In the genomic region with DNA sequence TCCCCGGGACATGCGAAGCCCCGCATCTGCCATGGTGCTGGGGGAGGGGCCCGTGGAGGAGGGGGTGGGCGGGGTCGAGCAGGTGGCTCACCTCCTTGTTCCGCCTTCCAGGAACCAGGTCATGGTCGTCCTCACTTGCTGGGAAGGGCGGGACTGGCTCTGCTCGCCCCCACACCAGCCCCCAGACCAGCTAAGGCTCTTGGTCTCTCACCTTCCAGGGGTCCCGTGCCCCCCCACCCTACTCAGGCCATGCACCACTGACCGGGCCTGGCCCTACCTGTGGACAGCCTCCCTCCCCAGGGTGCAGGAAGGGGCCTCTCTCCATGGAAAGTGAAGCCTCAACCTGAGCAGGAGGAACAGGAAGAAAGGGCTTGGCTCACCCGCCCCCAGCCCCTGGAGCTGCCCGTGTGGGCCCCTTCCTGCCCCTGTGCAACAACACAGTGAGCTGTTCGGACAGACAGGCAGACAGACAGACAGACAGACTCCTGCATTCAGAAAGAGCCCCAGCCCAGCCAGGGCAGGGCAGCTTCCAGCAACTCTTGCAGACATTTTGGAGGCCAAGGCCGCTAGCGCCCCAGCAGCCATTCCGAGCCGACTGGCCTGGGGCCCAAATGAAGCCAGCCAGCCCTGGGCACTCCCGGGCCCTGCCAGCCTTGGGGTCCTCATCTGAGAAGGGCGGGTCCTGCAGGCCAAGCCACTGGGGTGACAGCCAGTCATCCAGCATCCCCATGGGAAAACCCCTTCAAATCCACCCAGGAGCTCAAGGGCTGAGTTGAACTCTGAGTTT, we compare ENCODE assay signal across 23 cellular contexts. TPM values are rescaled to one million over a fixed set of nuclear protein-coding genes. Genes with fewer than 3 reads are reported as not detected.
DNase-seq lines count a peak whose midpoint lies in the region; ATAC-seq and TF ChIP-seq lines count a peak whose summit lies in the region.
"Had no signal": no experiment of that assay in that cellular context is flagged by ENCODE, and none has a peak within 500 bp of the region (broad histone marks: within the 10 kb centered on the region; RNA-seq: fewer than 3 reads in every experiment).

No MANE protein-coding gene starts in this region.

- H3K27ac ChIP-seq in iPS-20b (ENCODE audit: low read length) (no peak overlapping the region), upper lobe of right lung (no peak overlapping the region)
- H3K27ac ChIP-seq: brain microvascular endothelial cell, foreskin keratinocyte, right atrium auricular region, RWPE1 had no signal

- no peak overlapping the region for H3K4me3 Mint-ChIP-seq in activated naive CD4-positive, alpha-beta T cell treated with anti-CD3 and anti-CD28 coated beads for 36 hours
- H3K4me3 Mint-ChIP-seq: activated CD8-positive, alpha-beta T cell treated with anti-CD3 and anti-CD28 coated beads for 36 hours; activated naive CD8-positive, alpha-beta T cell treated with anti-CD3 and anti-CD28 coated beads, Interleukin-2, amount 10 ng/mL, durations not matched to agents 7 days and 5 days; activated T-cell treated with anti-CD3 and anti-CD28 coated beads, Interleukin-2, amount 50 U/mL, for 72 hours had no signal

- no peaks in the 10 kb centered on the region for H3K27me3 ChIP-seq in NT2/D1 (ENCODE audit: insufficient read depth, insufficient read length)
- H3K27me3 ChIP-seq in iPS-20b (ENCODE audit: insufficient read depth, low read length) = no peaks in the 10 kb centered on the region
- peaks cover 62% of the 10 kb centered on the region for H3K27me3 ChIP-seq in upper lobe of right lung
- H3K27me3 ChIP-seq: brain microvascular endothelial cell had no signal

- in situ Hi-C loops in ACHN (cut with HindIII; ENCODE audit: low pct_ligation_motif_present, low pct_unique_long_range_greater_than_20kb, low sequenced_read_pairs) = no loop called here

- no peak for DNase-seq in activated naive CD4-positive, alpha-beta T cell treated with anti-CD3 and anti-CD28 coated beads, Interleukin-2, amount 50 U/mL, for 72 hours (ENCODE audit: low spot score in 2 of 2)
- DNase-seq in activated naive CD4-positive, alpha-beta T cell treated with anti-CD3 and anti-CD28 coated beads for 36 hours = no peak
- DNase-seq in NT2/D1 (ENCODE audit: low read depth, low spot score) = no peak
- DNase-seq in upper lobe of right lung = no peak
- no peak for DNase-seq in amygdala (lab: John Stamatoyannopoulos, UW)
- no peak for DNase-seq in GM20000 (ENCODE audit: low spot score)
- no peak for DNase-seq in ACHN
- DNase-seq: activated CD8-positive, alpha-beta T cell treated with anti-CD3 and anti-CD28 coated beads for 36 hours; activated naive CD8-positive, alpha-beta T cell treated with anti-CD3 and anti-CD28 coated beads, Interleukin-2, amount 10 ng/mL, durations not matched to agents 7 days and 5 days; activated T-cell treated with anti-CD3 and anti-CD28 coated beads, Interleukin-2, amount 50 U/mL, for 72 hours; brain microvascular endothelial cell; cortex of kidney; foreskin keratinocyte; HCEC 1CT; NCI-H1436 treated with DMSO at 0.1 percent for 48 hours; nucleus accumbens; stimulated activated naive CD4-positive, alpha-beta T cell; SW 1271; trophoblast cell had no signal

- H3K36me3 Mint-ChIP-seq in activated naive CD4-positive, alpha-beta T cell treated with anti-CD3 and anti-CD28 coated beads, Interleukin-2, amount 50 U/mL, for 72 hours = no peaks in the 10 kb centered on the region
- H3K36me3 Mint-ChIP-seq in activated naive CD4-positive, alpha-beta T cell treated with anti-CD3 and anti-CD28 coated beads for 36 hours (ENCODE audit: low read depth) = no peaks in the 10 kb centered on the region
- H3K36me3 Mint-ChIP-seq: activated naive CD8-positive, alpha-beta T cell treated with anti-CD3 and anti-CD28 coated beads, Interleukin-2, amount 10 ng/mL, durations not matched to agents 7 days and 5 days had no signal

- H3K9ac ChIP-seq in NT2/D1 (ENCODE audit: insufficient read length, low read depth) (peak overlapping the region; percentile 28), iPS-20b (ENCODE audit: low read depth, low read length) (peak overlapping the region; percentile 21; the same call in 1 of the 2 replicates)

- H3K4me3 ChIP-seq in NT2/D1 (ENCODE audit: insufficient read length, low read depth) (no peak overlapping the region), iPS-20b (ENCODE audit: low read length) (no peak overlapping the region), upper lobe of right lung (no peak overlapping the region)
- H3K4me3 ChIP-seq: right atrium auricular region had no signal

- no peaks in the 10 kb centered on the region for H3K9me3 Mint-ChIP-seq in activated naive CD4-positive, alpha-beta T cell treated with anti-CD3 and anti-CD28 coated beads, Interleukin-2, amount 50 U/mL, for 72 hours
- H3K9me3 Mint-ChIP-seq in activated naive CD4-positive, alpha-beta T cell treated with anti-CD3 and anti-CD28 coated beads for 36 hours = no peaks in the 10 kb centered on the region
- H3K9me3 Mint-ChIP-seq: activated CD8-positive, alpha-beta T cell treated with anti-CD3 and anti-CD28 coated beads for 36 hours; activated naive CD8-positive, alpha-beta T cell treated with anti-CD3 and anti-CD28 coated beads, Interleukin-2, amount 10 ng/mL, durations not matched to agents 7 days and 5 days; activated T-cell treated with anti-CD3 and anti-CD28 coated beads, Interleukin-2, amount 50 U/mL, for 72 hours had no signal

- H3K27me3 Mint-ChIP-seq in activated naive CD4-positive, alpha-beta T cell treated with anti-CD3 and anti-CD28 coated beads for 36 hours (ENCODE audit: low read depth) = peaks cover 6% of the 10 kb centered on the region

- H3K4me1 ChIP-seq in NT2/D1 (ENCODE audit: insufficient read depth, insufficient read length) (peaks cover 26% of the 10 kb centered on the region), iPS-20b (ENCODE audit: insufficient read depth, low read length) (peaks cover 6% of the 10 kb centered on the region; the same call in 1 of the 2 replicates), upper lobe of right lung (no peaks in the 10 kb centered on the region)
- H3K4me1 ChIP-seq: foreskin keratinocyte, right atrium auricular region had no signal

- ATAC-seq in activated naive CD4-positive, alpha-beta T cell treated with anti-CD3 and anti-CD28 coated beads, Interleukin-2, amount 50 U/mL, for 72 hours = peak; percentile 25 to 39
- peak; percentile 7 for ATAC-seq in upper lobe of right lung
- ATAC-seq: activated CD8-positive, alpha-beta T cell treated with anti-CD3 and anti-CD28 coated beads for 36 hours; foreskin keratinocyte had no signal

- no peak for TF ChIP-seq CTCF in upper lobe of right lung (IDR thresholded peaks at IDR 0.05)
- no peak for TF ChIP-seq CTCF in GM20000 (IDR thresholded peaks at IDR 0.05; ENCODE audit: extremely low read depth, missing control alignments)

- CTCF ChIA-PET in activated naive CD4-positive, alpha-beta T cell treated with anti-CD3 and anti-CD28 coated beads for 36 hours (lab: Charles Lee) = interaction anchor here (0.6 kb wide), 1 partner anchor 212 kb away, joined by 3 read pairs; no protein-coding TSS in a partner anchor

- H3K4me1 Mint-ChIP-seq in activated naive CD4-positive, alpha-beta T cell treated with anti-CD3 and anti-CD28 coated beads for 36 hours (ENCODE audit: low read depth) = peaks cover 4% of the 10 kb centered on the region

- H3K36me3 ChIP-seq in NT2/D1 (ENCODE audit: insufficient read depth, insufficient read length, low read length) (no peaks in the 10 kb centered on the region), iPS-20b (ENCODE audit: insufficient read depth, low read depth, low read length) (no peaks in the 10 kb centered on the region), upper lobe of right lung (no peaks in the 10 kb centered on the region)
- H3K36me3 ChIP-seq: brain microvascular endothelial cell, right atrium auricular region had no signal

- H3K27ac Mint-ChIP-seq in activated naive CD4-positive, alpha-beta T cell treated with anti-CD3 and anti-CD28 coated beads, Interleukin-2, amount 50 U/mL, for 72 hours = no peak overlapping the region
- no peak overlapping the region for H3K27ac Mint-ChIP-seq in activated naive CD4-positive, alpha-beta T cell treated with anti-CD3 and anti-CD28 coated beads for 36 hours
- H3K27ac Mint-ChIP-seq: activated CD8-positive, alpha-beta T cell treated with anti-CD3 and anti-CD28 coated beads for 36 hours; activated naive CD8-positive, alpha-beta T cell treated with anti-CD3 and anti-CD28 coated beads, Interleukin-2, amount 10 ng/mL, durations not matched to agents 7 days and 5 days; activated T-cell treated with anti-CD3 and anti-CD28 coated beads, Interleukin-2, amount 50 U/mL, for 72 hours had no signal

- H3K9me3 ChIP-seq in NT2/D1 (ENCODE audit: insufficient read depth, low read length) (no peaks in the 10 kb centered on the region), iPS-20b (ENCODE audit: insufficient read depth, low read depth, low read length) (no peaks in the 10 kb centered on the region), upper lobe of right lung (no peaks in the 10 kb centered on the region)
- H3K9me3 ChIP-seq: right atrium auricular region had no signal

- intact Hi-C loops in activated naive CD4-positive, alpha-beta T cell treated with anti-CD3 and anti-CD28 coated beads for 36 hours (cut with micrococcal nuclease) = no loop called here
- intact Hi-C loops in upper lobe of right lung (cut with DNase I) = no loop called here

RNA-seq across cellular contexts. Expression of gene KREMEN2, which starts 8.1 kb away (rescaled TPM):
- not detected for total RNA-seq in activated naive CD4-positive, alpha-beta T cell treated with anti-CD3 and anti-CD28 coated beads, Interleukin-2, amount 50 U/mL, for 72 hours
- not detected for total RNA-seq in activated naive CD4-positive, alpha-beta T cell treated with anti-CD3 and anti-CD28 coated beads for 36 hours
- not detected for total RNA-seq in upper lobe of right lung
- total RNA-seq: right atrium auricular region had no signal

RNA-seq across cellular contexts. Expression of gene PAQR4, which starts 13.2 kb away (rescaled TPM):
- 10 to 100 TPM; 24.0 to 31.6 TPM for total RNA-seq in activated naive CD4-positive, alpha-beta T cell treated with anti-CD3 and anti-CD28 coated beads, Interleukin-2, amount 50 U/mL, for 72 hours
- 10 to 100 TPM; 25.8 to 28.2 TPM for total RNA-seq in activated naive CD4-positive, alpha-beta T cell treated with anti-CD3 and anti-CD28 coated beads for 36 hours
- total RNA-seq in upper lobe of right lung = 7.4 TPM

RNA-seq across cellular contexts. Expression of gene PKMYT1, which starts 24.3 kb away (rescaled TPM):
- total RNA-seq in activated naive CD4-positive, alpha-beta T cell treated with anti-CD3 and anti-CD28 coated beads, Interleukin-2, amount 50 U/mL, for 72 hours = 100 to 1,000 TPM; 125 to 193 TPM
- 100 to 1,000 TPM; 128 to 136 TPM for total RNA-seq in activated naive CD4-positive, alpha-beta T cell treated with anti-CD3 and anti-CD28 coated beads for 36 hours
- 3.8 TPM for total RNA-seq in upper lobe of right lung

RNA-seq across cellular contexts. Expression of gene FLYWCH1, which starts 44.2 kb away (rescaled TPM):
- total RNA-seq in activated naive CD4-positive, alpha-beta T cell treated with anti-CD3 and anti-CD28 coated beads, Interleukin-2, amount 50 U/mL, for 72 hours = 10 to 100 TPM; 28.8 to 55.4 TPM
- total RNA-seq in activated naive CD4-positive, alpha-beta T cell treated with anti-CD3 and anti-CD28 coated beads for 36 hours = 10 to 100 TPM; 33.5 to 35.4 TPM
- 41.3 TPM for total RNA-seq in upper lobe of right lung

RNA-seq across cellular contexts. Expression of gene CLDN9, which starts 56.8 kb away (rescaled TPM):
- under 1 TPM in 1 of 2 donors, not detected in 1; 0.11 TPM for total RNA-seq in activated naive CD4-positive, alpha-beta T cell treated with anti-CD3 and anti-CD28 coated beads, Interleukin-2, amount 50 U/mL, for 72 hours
- total RNA-seq in activated naive CD4-positive, alpha-beta T cell treated with anti-CD3 and anti-CD28 coated beads for 36 hours = not detected
- 0.75 TPM for total RNA-seq in upper lobe of right lung
- total RNA-seq: activated CD8-positive, alpha-beta T cell treated with anti-CD3 and anti-CD28 coated beads for 36 hours; activated naive CD8-positive, alpha-beta T cell treated with anti-CD3 and anti-CD28 coated beads, Interleukin-2, amount 10 ng/mL, durations not matched to agents 7 days and 5 days; Daoy; foreskin keratinocyte had no signal

Comparison
In these comparisons a context has a peak if more than half of its experiments do, and no peak if none do; other contexts are left out.
1. RNA of gene PKMYT1, which starts 24.3 kb away (total RNA-seq): 125 to 193 TPM in activated naive CD4-positive, alpha-beta T cell treated with anti-CD3 and anti-CD28 coated beads, Interleukin-2, amount 50 U/mL, for 72 hours and 128 to 136 TPM in activated naive CD4-positive, alpha-beta T cell treated with anti-CD3 and anti-CD28 coated beads for 36 hours; 3.8 TPM in upper lobe of right lung (single experiment); every median in the first group is over 10 times any median in the second.